In the genomic region with DNA sequence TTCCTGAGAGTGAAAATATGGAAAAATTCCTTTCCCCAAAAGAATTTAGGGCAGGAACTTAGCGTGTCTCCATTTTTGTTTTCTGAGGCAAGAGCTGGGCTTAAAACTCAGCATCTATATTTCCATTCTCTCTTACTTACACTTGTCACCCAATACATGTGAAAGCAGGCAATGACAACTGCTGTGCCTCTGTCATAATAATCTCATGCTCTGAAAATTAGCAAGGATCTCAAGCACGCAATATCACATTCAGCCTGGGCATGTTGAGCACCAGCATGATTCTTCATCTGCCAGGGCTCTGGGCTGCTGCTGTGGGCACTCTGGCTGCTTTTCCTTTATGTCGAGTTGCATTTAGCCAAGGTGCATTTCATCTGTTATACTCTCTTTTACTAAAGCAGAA, we compare ENCODE assay signal across 3 cellular contexts.
"Had no signal": no experiment of that assay in that cellular context is flagged by ENCODE, and none has a peak within 500 bp of the region (broad histone marks: within the 10 kb centered on the region; RNA-seq: fewer than 3 reads in every experiment).

No MANE protein-coding gene starts in this region.

- ATAC-seq: GM12878 had no signal

- H3K4me3 ChIP-seq: GM12878 had no signal

- DNase-seq: GDM1, GF-D8 had no signal
